27 cellular contexts compared by ENCODE assay signal in genomic region chr4:81816362-81816761, GRCh38.
"Had no signal": no experiment of that assay in that cellular context is flagged by ENCODE, and none has a peak within 500 bp of the region (broad histone marks: within the 10 kb centered on the region; RNA-seq: fewer than 3 reads in every experiment).

No MANE protein-coding gene starts in this region.

- H3K36me3 ChIP-seq: stomach, suprapubic skin, thoracic aorta, thyroid gland, tibial artery, tibial nerve, transverse colon, upper lobe of left lung, upper lobe of right lung, uterus, vagina had no signal

- DNase-seq: stimulated activated CD4-positive, alpha-beta T cell treated with anti-CD3 and anti-CD28 coated beads, Interleukin-2, amount 100 ng/mL, for 48 hours; stimulated activated CD4-positive, alpha-beta T cell treated with anti-CD3 and anti-CD28 coated beads, Interleukin-4, amount 100 ng/mL, for 1 hour; stimulated activated CD4-positive, alpha-beta T cell treated with anti-CD3 and anti-CD28 coated beads, Interleukin-4, amount 100 ng/mL, for 24 hours; stimulated activated CD4-positive, alpha-beta T cell treated with anti-CD3 and anti-CD28 coated beads, Interleukin-4, amount 100 ng/mL, for 4 hours; stimulated activated CD8-positive, alpha-beta memory T cell treated with anti-CD3 and anti-CD28 coated beads, Interleukin-4, amount 100 ng/mL, for 48 hours; stimulated activated naive B cell treated with anti-CD40 and anti-IgM and Interleukin-4, amounts not matched to agents 10 μg/mL and 1 μg/mL and 100 μg/mL, for 72 hours; stimulated activated naive CD4-positive, alpha-beta T cell; stimulated activated naive CD4-positive, alpha-beta T cell treated with Interleukin-2 at 50 U/mL for 16 hours; stimulated activated naive CD8-positive, alpha-beta T cell treated with anti-CD3 and anti-CD28 coated beads, Interleukin-15, amount 100 ng/mL, for 72 hours; stimulated activated naive CD8-positive, alpha-beta T cell treated with anti-CD3 and anti-CD28 coated beads, Interleukin-15, Interleukin-2, amounts not matched to agents 100 U/mL and 50 U/mL, for 24 hours; stomach; substantia nigra; testis; thyroid gland; tibial artery; transverse colon; trophoblast cell; upper lobe of left lung; upper lobe of right lung; uterus had no signal

- H3K9me3 ChIP-seq: stomach, suprapubic skin, testis, thoracic aorta, thyroid gland, tibial artery, tibial nerve, transverse colon, upper lobe of left lung, upper lobe of right lung, uterus, vagina had no signal

- ATAC-seq: stimulated activated effector memory CD8-positive, alpha-beta T cell treated with anti-CD3 and anti-CD28 coated beads, Interleukin-12 subunit alpha, Interleukin-12 subunit beta, amount 100 ng/mL, for 72 hours; stimulated activated memory B cell treated with anti-CD40 and anti-IgM and Interleukin-4, amounts not matched to agents 10 μg/mL and 1 μg/mL and 100 μg/mL, for 72 hours; stimulated activated naive B cell treated with anti-CD40 and anti-IgM and Interleukin-4, amounts not matched to agents 10 μg/mL and 1 μg/mL and 100 μg/mL, for 72 hours; stimulated activated naive CD8-positive, alpha-beta T cell treated with anti-CD3 and anti-CD28 coated beads, Interleukin-15, amount 100 ng/mL, for 72 hours; stimulated activated naive CD8-positive, alpha-beta T cell treated with anti-CD3 and anti-CD28 coated beads, Interleukin-15, Interleukin-2, amounts not matched to agents 100 U/mL and 50 U/mL, for 24 hours; upper lobe of right lung had no signal

- H3K27ac ChIP-seq: suprapubic skin, testis, thyroid gland, tibial nerve, transverse colon, upper lobe of left lung, upper lobe of right lung, uterus, vagina had no signal

- H3K4me1 ChIP-seq: suprapubic skin, testis, uterus had no signal

- H3K27me3 ChIP-seq: stomach, suprapubic skin, testis, thyroid gland, tibial artery, tibial nerve, transverse colon, upper lobe of left lung, upper lobe of right lung, uterus, vagina had no signal

- FAIRE-seq: urothelium cell line had no signal

- H3K4me3 ChIP-seq: stomach, suprapubic skin, testis, thoracic aorta, thyroid gland, tibial artery, tibial nerve, transverse colon, upper lobe of left lung, upper lobe of right lung, uterus, vagina had no signal
